ENCODE assay signal across 24 cellular contexts in genomic region chr1:17080085-17080759, GRCh38. TPM values are rescaled to one million over a fixed set of nuclear protein-coding genes. Genes with fewer than 3 reads are reported as not detected.
"Had no signal": no experiment of that assay in that cellular context is flagged by ENCODE, and none has a peak within 500 bp of the region (broad histone marks: within the 10 kb centered on the region; RNA-seq: fewer than 3 reads in every experiment).

No MANE protein-coding gene starts in this region.

- H3K4me2 ChIP-seq: hepatocyte, neural progenitor cell had no signal

- H3K27ac ChIP-seq: coronary artery, foreskin keratinocyte, hepatocyte, neural progenitor cell, sigmoid colon, stomach had no signal

- H3K79me2 ChIP-seq: hepatocyte had no signal

- H3K4me3 ChIP-seq: coronary artery, hepatocyte, lung, neural progenitor cell, sigmoid colon, stomach had no signal

- DNase-seq: effector CD4-positive, alpha-beta T cell; endodermal cell; erythroblast; foreskin keratinocyte; head of caudate nucleus; left colon; left ventricle myocardium superior; mesenchymal stem cell; midbrain; occipital lobe; sigmoid colon; small intestine; stimulated activated CD4-positive, alpha-beta T cell treated with anti-CD3 and anti-CD28 coated beads, Interleukin-12 subunit alpha, Interleukin-12 subunit beta, amount 100 ng/mL, for 4 hours; stimulated activated naive CD4-positive, alpha-beta T cell; stomach had no signal

- H3K27me3 ChIP-seq: foreskin keratinocyte, hepatocyte, neural progenitor cell, sigmoid colon, stomach had no signal

- H3K4me1 Mint-ChIP-seq: endodermal cell had no signal

- H3K9ac ChIP-seq: neural progenitor cell had no signal

- H3K36me3 ChIP-seq: neural progenitor cell, sigmoid colon, stomach had no signal

- H3K4me3 Mint-ChIP-seq: endodermal cell; natural killer cell treated with Interleukin-12 subunit alpha and Interleukin-12 subunit beta and Interleukin-15 and Interleukin-18, amount 100 ng/mL, for 72 hours; neural progenitor cell; type B pancreatic cell had no signal

- H3K9me3 ChIP-seq: sigmoid colon, stomach had no signal

- H3K9me3 Mint-ChIP-seq: natural killer cell treated with Interleukin-12 subunit alpha and Interleukin-12 subunit beta and Interleukin-15 and Interleukin-18, amount 100 ng/mL, for 72 hours; neural progenitor cell; type B pancreatic cell had no signal

- FAIRE-seq: endothelial cell of umbilical vein, small intestine, urothelium cell line had no signal

- ATAC-seq: foreskin keratinocyte; left colon; left ventricle myocardium superior; natural killer cell treated with Interleukin-12 subunit alpha and Interleukin-12 subunit beta and Interleukin-15 and Interleukin-18, amount 100 ng/mL, for 72 hours had no signal

- H3K27ac Mint-ChIP-seq: endodermal cell; natural killer cell treated with Interleukin-12 subunit alpha and Interleukin-12 subunit beta and Interleukin-15 and Interleukin-18, amount 100 ng/mL, for 72 hours; neural progenitor cell; type B pancreatic cell had no signal

- H2AFZ ChIP-seq: hepatocyte, neural progenitor cell had no signal

- H3K36me3 Mint-ChIP-seq: natural killer cell treated with Interleukin-12 subunit alpha and Interleukin-12 subunit beta and Interleukin-15 and Interleukin-18, amount 100 ng/mL, for 72 hours; neural progenitor cell; type B pancreatic cell had no signal

- H3K4me1 ChIP-seq: foreskin keratinocyte, neural progenitor cell, sigmoid colon, stomach had no signal

- H3K27me3 Mint-ChIP-seq: type B pancreatic cell had no signal

RNA-seq across cellular contexts. Expression of gene PADI2, which starts 39.0 kb away (rescaled TPM):
- total RNA-seq: endothelial cell of umbilical vein; natural killer cell treated with Interleukin-12 subunit alpha and Interleukin-12 subunit beta and Interleukin-15 and Interleukin-18, amount 100 ng/mL, for 72 hours; pulmonary artery endothelial cell had no signal
- polyA plus RNA-seq: endothelial cell of umbilical vein had no signal
